In genomic region chr13:31767175-31767900, GRCh38 we compare ENCODE assay signal across 18 cellular contexts. TPM values are rescaled to one million over a fixed set of nuclear protein-coding genes. Genes with fewer than 3 reads are reported as not detected.
DNase-seq lines count a peak whose midpoint lies in the region; ATAC-seq and TF ChIP-seq lines count a peak whose summit lies in the region.
"Had no signal": no experiment of that assay in that cellular context is flagged by ENCODE, and none has a peak within 500 bp of the region (broad histone marks: within the 10 kb centered on the region; RNA-seq: fewer than 3 reads in every experiment).

No MANE protein-coding gene starts in this region.

- no peak overlapping the region for H3K4me3 ChIP-seq in osteoblast (ENCODE audit: insufficient read depth, low read length)
- H3K4me3 ChIP-seq: hepatocyte, lung, ovary had no signal

- H3K36me3 ChIP-seq in osteoblast (ENCODE audit: insufficient read depth, low read length): no peaks in the 10 kb centered on the region
- H3K36me3 ChIP-seq: ovary, WERI-Rb-1 had no signal

- peak overlapping the region; percentile 97 for H3K27ac ChIP-seq in osteoblast (ENCODE audit: low read depth, low read length)
- H3K27ac ChIP-seq: C4-2B, hepatocyte, ovary, WERI-Rb-1 had no signal

- no peaks in the 10 kb centered on the region for H3K9me3 ChIP-seq in osteoblast (ENCODE audit: low read depth, low read length)
- H3K9me3 ChIP-seq: ovary had no signal

- no peaks in the 10 kb centered on the region for H3K27me3 ChIP-seq in osteoblast (ENCODE audit: insufficient read depth, low read length)
- H3K27me3 ChIP-seq: ovary had no signal

- H3K4me1 ChIP-seq in osteoblast (ENCODE audit: insufficient read depth, low read length): peaks cover 65% of the 10 kb centered on the region

- TF ChIP-seq CTCF in osteoblast (IDR thresholded peaks at IDR 0.05; ENCODE audit: extremely low read depth, low read depth, low read length): no peak

- DNase-seq in AG20443 (ENCODE audit: low spot score): peak; percentile 76
- DNase-seq in NCI-H226: peak; percentile 65
- DNase-seq in epidermal melanocyte (ENCODE audit: insufficient read length, low spot score): peak; percentile 42
- DNase-seq in osteoblast (ENCODE audit: insufficient read length, low spot score, missing footprints): peak; percentile 15
- no peak for DNase-seq in NCI-H1105 (lab: John Stamatoyannopoulos, UW)
- no peak for DNase-seq in activated CD4-positive, alpha-beta T cell treated with anti-CD3 and anti-CD28 coated beads for 4 hours
- no peak for DNase-seq in NCI-H1092 (lab: John Stamatoyannopoulos, UW)
- DNase-seq: GDM1; NCI-H524; ovary; SHP77; stimulated activated naive B cell treated with anti-CD40 and anti-IgM and Interleukin-4, amounts not matched to agents 10 μg/mL and 1 μg/mL and 100 μg/mL, for 72 hours; WERI-Rb-1 had no signal

- H2AFZ ChIP-seq in osteoblast (ENCODE audit: low read length): no peak overlapping the region
- H2AFZ ChIP-seq: hepatocyte had no signal

- peak overlapping the region; percentile 48 for H3K4me2 ChIP-seq in osteoblast (ENCODE audit: insufficient read depth, low read length)
- H3K4me2 ChIP-seq: hepatocyte had no signal

- H4K20me1 ChIP-seq in osteoblast (ENCODE audit: insufficient read depth, low read length): no peaks in the 10 kb centered on the region

- no peaks in the 10 kb centered on the region for H3K79me2 ChIP-seq in osteoblast (ENCODE audit: insufficient read depth, low read length)
- H3K79me2 ChIP-seq: hepatocyte had no signal

- ATAC-seq in GM18517 (IDR thresholded peaks at IDR 0.05; ENCODE audit: unreplicated experiment): no peak
- ATAC-seq: stimulated activated naive B cell treated with anti-CD40 and anti-IgM and Interleukin-4, amounts not matched to agents 10 μg/mL and 1 μg/mL and 100 μg/mL, for 72 hours had no signal

RNA-seq across cellular contexts. Expression of gene RXFP2, which starts 28.0 kb away (rescaled TPM):
- not detected in 2 replicates for total RNA-seq in osteoblast
- total RNA-seq: dermis microvascular lymphatic vessel endothelial cell, hepatocyte, lung had no signal

Comparison
In these comparisons a context has a peak if more than half of its experiments do, and no peak if none do; other contexts are left out.
1. DNase-seq: peak in AG20443 (single experiment), NCI-H226 (single experiment), epidermal melanocyte (single experiment) and osteoblast (single experiment); none in NCI-H1105 (single experiment), activated CD4-positive, alpha-beta T cell treated with anti-CD3 and anti-CD28 coated beads for 4 hours (0 of 2) and NCI-H1092 (single experiment).